Comparison of ENCODE assay signal across 20 cellular contexts in genomic region chr1:243547906-243548305, GRCh38.
"Had no signal": no experiment of that assay in that cellular context is flagged by ENCODE, and none has a peak within 500 bp of the region (broad histone marks: within the 10 kb centered on the region; RNA-seq: fewer than 3 reads in every experiment).

No MANE protein-coding gene starts in this region.

- H3K27ac ChIP-seq: SJSA1, SK-N-MC had no signal

- H3K27me3 ChIP-seq: MG63, SJSA1 had no signal

- H3K9me3 ChIP-seq: MG63, SJSA1 had no signal

- H3K36me3 ChIP-seq: MG63 had no signal

- DNase-seq: Karpas-422, KG1, MG63, NCI-H1092, NCI-H1105 treated with DMSO at 0.1 percent for 48 hours, NCI-H1417 treated with DMSO at 0.1 percent for 48 hours, NCI-H146, NCI-H1930, NCI-H2081, NCI-H2107, NCI-H2227 treated with DMSO at 0.1 percent for 48 hours, NCI-H510A, NCI-H524 treated with DMSO at 0.1 percent for 48 hours, NCI-H69, NCI-H774, Right ventricle myocardium superior, RPMI8226, SIG-M5 had no signal

- H3K4me3 ChIP-seq: MG63, SJSA1, SK-N-MC had no signal
